13 cellular contexts compared by ENCODE assay signal in the genomic region with DNA sequence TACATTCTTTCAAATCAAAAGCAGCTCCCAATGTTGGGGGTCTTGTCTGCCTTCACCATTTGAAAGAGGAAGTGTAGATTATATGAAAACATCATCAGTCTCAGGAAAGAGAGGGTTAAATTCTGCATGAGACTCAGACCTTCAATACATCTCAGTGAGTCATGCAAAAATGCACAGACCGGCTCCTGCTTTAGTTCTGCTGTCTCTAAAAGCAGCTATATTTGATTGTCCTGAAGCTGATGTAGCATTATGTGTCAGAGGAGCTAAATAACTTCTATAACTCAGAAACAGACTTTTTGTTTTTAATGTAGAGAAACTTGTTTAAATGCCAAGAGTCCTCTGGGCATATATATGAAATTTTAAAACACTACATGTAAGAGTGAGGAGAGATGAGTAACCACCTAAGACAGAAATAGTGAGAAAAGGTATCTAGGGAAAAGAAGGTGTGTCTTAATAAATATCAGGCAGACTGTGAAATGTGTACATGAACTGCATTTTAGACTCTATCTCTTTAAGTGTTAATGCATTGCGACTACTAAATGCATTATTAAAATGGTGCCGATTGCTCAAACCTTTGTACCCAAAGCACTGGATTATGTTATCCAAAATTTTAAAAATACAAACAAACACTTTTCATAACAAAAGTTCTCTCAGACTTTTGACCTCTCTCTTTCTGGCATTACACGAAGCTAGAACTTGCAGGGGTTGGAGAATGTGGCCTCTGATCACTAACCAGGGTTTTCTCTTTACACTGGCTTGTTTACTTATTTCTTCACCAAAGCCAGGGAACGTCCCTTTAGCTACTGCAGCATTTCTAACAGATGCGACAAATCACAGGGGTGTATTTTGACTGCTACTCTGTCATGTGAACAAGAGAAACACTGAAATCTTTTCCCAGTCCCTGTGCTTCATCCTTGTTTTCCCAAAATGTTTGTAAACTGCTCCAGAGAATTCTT.
DNase-seq lines count a peak whose midpoint lies in the region; ATAC-seq, FAIRE-seq and TF ChIP-seq lines count a peak whose summit lies in the region.
"Had no signal": no experiment of that assay in that cellular context is flagged by ENCODE, and none has a peak within 500 bp of the region (broad histone marks: within the 10 kb centered on the region; RNA-seq: fewer than 3 reads in every experiment).

No MANE protein-coding gene starts in this region.

- POLR2A ChIA-PET in AG04449 (lab: Yijun Ruan, JAX): no interaction called here

- H3K4me3 ChIP-seq in AG04449 (ENCODE audit: low read depth, low read length) (no peak overlapping the region), HUES6 (ENCODE audit: low read depth, low read length) (no peak overlapping the region), body of pancreas (no peak overlapping the region), kidney (ENCODE audit: low read length in 2 of 2) (no peak overlapping the region), colonic mucosa (no peak overlapping the region)
- H3K4me3 ChIP-seq: BLaER1, vagina had no signal

- peak; percentile 64 for ATAC-seq in body of pancreas
- peak; percentile 90 for ATAC-seq in left lobe of liver

- H3K9me3 ChIP-seq in HUES6 (ENCODE audit: control insufficient read depth, insufficient read depth, low read depth, low read length) (0 out of 2 replicates have a peak, but pooled peaks cover under 1% of the 10 kb centered on the region), body of pancreas (no peaks in the 10 kb centered on the region), kidney (ENCODE audit: control insufficient read depth in 1 of 2, low read length in 2 of 2) (no peaks in the 10 kb centered on the region), colonic mucosa (no peaks in the 10 kb centered on the region)
- H3K9me3 ChIP-seq: BLaER1, vagina had no signal

- TF ChIP-seq CTCF in AG04449 (IDR thresholded peaks at IDR 0.05; ENCODE audit: insufficient read depth, low read length, missing control alignments): no peak
- no peak for TF ChIP-seq CTCF in body of pancreas (IDR thresholded peaks at IDR 0.05)
- TF ChIP-seq CTCF in kidney (IDR thresholded peaks at IDR 0.05; ENCODE audit: borderline replicate concordance, extremely low read depth, insufficient read depth): no peak
- no peak for TF ChIP-seq CTCF in colonic mucosa (IDR thresholded peaks at IDR 0.05)

- TF ChIP-seq POLR2A in body of pancreas (IDR thresholded peaks at IDR 0.05): no peak

- no peaks in the 10 kb centered on the region for H3K36me3 ChIP-seq in HUES6 (ENCODE audit: control insufficient read depth, insufficient read depth, low read length)
- H3K36me3 ChIP-seq in body of pancreas (replicated peaks in 1 of 2; ENCODE audit: insufficient read depth in 1 of 2, low read depth in 2 of 2): no peaks in the 10 kb centered on the region
- H3K36me3 ChIP-seq in kidney (ENCODE audit: control insufficient read depth in 1 of 2, insufficient read depth in 2 of 2, low read length in 2 of 2): no peaks in the 10 kb centered on the region
- H3K36me3 ChIP-seq in colonic mucosa: no peaks in the 10 kb centered on the region
- H3K36me3 ChIP-seq: BLaER1, vagina had no signal

- H3K4me1 ChIP-seq in HUES6 (ENCODE audit: control insufficient read depth, insufficient read depth, low read length) (peaks cover 31% of the 10 kb centered on the region), body of pancreas (peaks cover 14% of the 10 kb centered on the region), kidney (ENCODE audit: control insufficient read depth in 1 of 2, insufficient read depth in 1 of 2, low read depth in 1 of 2, low read length in 2 of 2) (peaks cover 0 to 5% of the 10 kb centered on the region in 2 donors), colonic mucosa (no peaks in the 10 kb centered on the region)
- H3K4me1 ChIP-seq: BLaER1, vagina had no signal

- no peak for FAIRE-seq in kidney (lab: Jason Lieb, UNC)

- 21 to 26% methylated on average over 6 of the region's 6 CpGs for WGBS in body of pancreas, 2 donors

- intact Hi-C loops in body of pancreas (cut with DNase I) (no loop called here), kidney (cut with DNase I) (no loop called here), colonic mucosa (cut with DNase I) (no loop called here)

- H3K27ac ChIP-seq in HUES6 (ENCODE audit: low read depth, low read length) (peak overlapping the region; percentile 91; the same call in 1 of the 2 replicates), body of pancreas (peak overlapping the region in 1 of 4 donors; percentile 25), kidney (ENCODE audit: low read depth in 2 of 2, low read length in 2 of 2) (no peak overlapping the region), colonic mucosa (no peak overlapping the region)
- H3K27ac ChIP-seq: BLaER1, vagina had no signal

- CTCF ChIA-PET in AG04449 (lab: Yijun Ruan, JAX): interaction anchor here (0.9 kb wide), 1 partner anchor 9 kb away, joined by 3 read pairs; no protein-coding TSS in a partner anchor

- H3K27me3 ChIP-seq in HUES6 (ENCODE audit: control insufficient read depth, insufficient read depth, low read length) (no peaks in the 10 kb centered on the region), body of pancreas (no peaks in the 10 kb centered on the region), colonic mucosa (no peaks in the 10 kb centered on the region)
- H3K27me3 ChIP-seq: BLaER1, vagina had no signal

- no peak overlapping the region for H3K9ac ChIP-seq in HUES6 (ENCODE audit: low read length)
- no peak overlapping the region for H3K9ac ChIP-seq in kidney (ENCODE audit: low read length in 2 of 2)
- no peak overlapping the region for H3K9ac ChIP-seq in colonic mucosa (ENCODE audit: low read depth in 2 of 2, low read length in 2 of 2)
- H3K9ac ChIP-seq: BLaER1 had no signal

- DNase-seq in AG04449 (ENCODE audit: low read depth, low spot score): peak; percentile 9
- peak in 3 of 4 donors; percentile 10 to 60 (median 11) for DNase-seq in body of pancreas
- peak; percentile 62 for DNase-seq in left lobe of liver (ENCODE audit: low spot score)
- DNase-seq in NCI-H2227 treated with DMSO at 0.1 percent for 48 hours (lab: John Stamatoyannopoulos, UW): no peak
- DNase-seq in kidney: no peak
- no peak for DNase-seq in DMS153 treated with DMSO at 0.1 percent for 48 hours (lab: John Stamatoyannopoulos, UW; ENCODE audit: unreplicated experiment)
- no peak for DNase-seq in colonic mucosa
- DNase-seq: GDM1; NCI-H187 treated with DMSO at 0.1 percent for 48 hours; stimulated activated CD4-positive, alpha-beta T cell treated with anti-CD3 and anti-CD28 coated beads, Interleukin-15, amount 100 ng/mL, for 24 hours had no signal

Comparison
In these comparisons a context has a peak if more than half of its experiments do, and no peak if none do; other contexts are left out.
1. DNase-seq: peak in AG04449 (single experiment), body of pancreas (3 of 4) and left lobe of liver (single experiment); none in NCI-H2227 treated with DMSO at 0.1 percent for 48 hours (single experiment), kidney (single experiment), DMS153 treated with DMSO at 0.1 percent for 48 hours (single experiment) and colonic mucosa (single experiment).